In the genomic region with DNA sequence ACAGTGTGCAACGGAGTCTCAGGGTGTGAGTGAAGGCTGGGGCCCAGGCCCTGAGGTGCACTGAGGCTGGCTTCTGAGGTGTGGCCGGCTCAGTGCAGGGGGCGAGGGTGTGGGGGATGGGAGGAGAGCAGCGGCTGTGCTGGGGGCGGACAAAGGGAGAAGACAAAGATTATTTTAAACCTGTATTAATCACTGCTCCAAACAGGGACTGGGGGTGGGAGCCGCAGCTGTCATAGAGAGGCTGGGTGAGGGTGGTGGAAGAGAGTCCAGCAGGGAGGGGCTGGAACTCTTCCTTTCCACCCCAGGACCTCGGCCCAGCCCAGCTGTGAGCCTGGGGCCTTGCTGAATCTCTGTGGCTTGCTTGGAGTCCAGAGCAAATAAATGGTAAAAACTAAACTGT, we compare ENCODE assay signal across 22 cellular contexts.
"Had no signal": no experiment of that assay in that cellular context is flagged by ENCODE, and none has a peak within 500 bp of the region (broad histone marks: within the 10 kb centered on the region; RNA-seq: fewer than 3 reads in every experiment).

No MANE protein-coding gene starts in this region.

- H3K9me3 ChIP-seq: heart left ventricle, left lung, mucosa of descending colon, thoracic aorta, uterus had no signal

- H3K27me3 ChIP-seq: left lung, uterus had no signal

- FAIRE-seq: bronchial epithelial cell, small intestine had no signal

- H3K36me3 ChIP-seq: heart left ventricle, left lung, thoracic aorta, uterus had no signal

- DNase-seq: activated CD4-positive, alpha-beta memory T cell treated with anti-CD3 and anti-CD28 coated beads, Interleukin-2, amount 10 ng/mL, durations not matched to agents 7 days and 5 days; activated CD4-positive, alpha-beta T cell treated with anti-CD3 and anti-CD28 coated beads for 1 hour; activated CD4-positive, alpha-beta T cell treated with anti-CD3 and anti-CD28 coated beads, Interleukin-2, amount 10 ng/mL, durations not matched to agents 7 days and 5 days; activated CD8-positive, alpha-beta memory T cell treated with anti-CD3 and anti-CD28 coated beads, Interleukin-2, amount 50 U/mL, for 48 hours; activated gamma-delta T cell treated with Interleukin-2 at 50 U/mL for 16 hours; activated naive CD4-positive, alpha-beta T cell treated with anti-CD3 and anti-CD28 coated beads, Interleukin-2, amount 50 U/mL, for 16 hours; activated T-cell treated with anti-CD3 and anti-CD28 coated beads, Interleukin-2, amount 50 U/mL, for 24 hours; dermis blood vessel endothelial cell; effector CD8-positive, alpha-beta T cell; heart left ventricle; left lung; mesendoderm; mucosa of descending colon; naive B cell; small intestine; stimulated activated CD4-positive, alpha-beta T cell treated with anti-CD3 and anti-CD28 coated beads, Interleukin-4, amount 100 ng/mL, for 24 hours; SW 1271; T-helper 9 cell; uterus had no signal

- H3K27ac ChIP-seq: heart left ventricle, left lung, thoracic aorta, uterus had no signal

- H3K4me1 ChIP-seq: left lung, uterus had no signal

- H3K4me3 ChIP-seq: heart left ventricle, left lung, lung, mucosa of descending colon, thoracic aorta, uterus had no signal
